Comparison of ENCODE assay signal across 1 cellular context in the genomic region with DNA sequence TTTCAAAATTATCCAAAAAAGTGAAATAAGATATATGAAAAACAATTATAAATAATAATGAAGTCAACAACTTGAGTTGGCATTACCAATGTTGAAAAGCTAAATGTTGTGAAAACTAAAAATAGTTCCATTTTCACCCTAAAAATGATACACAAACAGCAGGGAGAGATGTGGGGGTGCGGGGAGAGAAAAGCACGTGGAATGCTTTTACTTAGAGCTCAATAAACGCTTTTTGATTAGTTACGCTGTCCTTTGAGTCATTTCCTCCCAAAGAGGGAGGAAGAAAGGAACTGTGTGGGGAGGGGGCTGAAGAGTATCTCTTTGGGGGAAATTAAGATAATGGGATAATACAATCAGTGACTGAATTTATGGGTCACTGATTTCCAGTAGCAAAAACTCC.
TF ChIP-seq lines count a peak whose summit lies in the region.

No MANE protein-coding gene starts in this region.

TF ChIP-seq in PFSK-1, 5 proteins besides CTCF, POLR2A, EP300 and RAD21 (continued from another document):
- TF ChIP-seq, protein P1, sequence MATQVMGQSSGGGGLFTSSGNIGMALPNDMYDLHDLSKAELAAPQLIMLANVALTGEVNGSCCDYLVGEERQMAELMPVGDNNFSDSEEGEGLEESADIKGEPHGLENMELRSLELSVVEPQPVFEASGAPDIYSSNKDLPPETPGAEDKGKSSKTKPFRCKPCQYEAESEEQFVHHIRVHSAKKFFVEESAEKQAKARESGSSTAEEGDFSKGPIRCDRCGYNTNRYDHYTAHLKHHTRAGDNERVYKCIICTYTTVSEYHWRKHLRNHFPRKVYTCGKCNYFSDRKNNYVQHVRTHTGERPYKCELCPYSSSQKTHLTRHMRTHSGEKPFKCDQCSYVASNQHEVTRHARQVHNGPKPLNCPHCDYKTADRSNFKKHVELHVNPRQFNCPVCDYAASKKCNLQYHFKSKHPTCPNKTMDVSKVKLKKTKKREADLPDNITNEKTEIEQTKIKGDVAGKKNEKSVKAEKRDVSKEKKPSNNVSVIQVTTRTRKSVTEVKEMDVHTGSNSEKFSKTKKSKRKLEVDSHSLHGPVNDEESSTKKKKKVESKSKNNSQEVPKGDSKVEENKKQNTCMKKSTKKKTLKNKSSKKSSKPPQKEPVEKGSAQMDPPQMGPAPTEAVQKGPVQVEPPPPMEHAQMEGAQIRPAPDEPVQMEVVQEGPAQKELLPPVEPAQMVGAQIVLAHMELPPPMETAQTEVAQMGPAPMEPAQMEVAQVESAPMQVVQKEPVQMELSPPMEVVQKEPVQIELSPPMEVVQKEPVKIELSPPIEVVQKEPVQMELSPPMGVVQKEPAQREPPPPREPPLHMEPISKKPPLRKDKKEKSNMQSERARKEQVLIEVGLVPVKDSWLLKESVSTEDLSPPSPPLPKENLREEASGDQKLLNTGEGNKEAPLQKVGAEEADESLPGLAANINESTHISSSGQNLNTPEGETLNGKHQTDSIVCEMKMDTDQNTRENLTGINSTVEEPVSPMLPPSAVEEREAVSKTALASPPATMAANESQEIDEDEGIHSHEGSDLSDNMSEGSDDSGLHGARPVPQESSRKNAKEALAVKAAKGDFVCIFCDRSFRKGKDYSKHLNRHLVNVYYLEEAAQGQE (IDR thresholded peaks at IDR 0.05; ENCODE audit: insufficient read depth in 1 of 2, low read depth in 2 of 2, low read length in 2 of 2), result no peak
- TF ChIP-seq FOXP2 (optimal IDR thresholded peaks at IDR 0.05; ENCODE audit: borderline replicate concordance, extremely low read depth, extremely low read length, insufficient read depth), result no peak
